Comparison of ENCODE assay signal across 8 cellular contexts in genomic region chr11:124673333-124674167, GRCh38. TPM values are rescaled to one million over a fixed set of nuclear protein-coding genes. Genes with fewer than 3 reads are reported as not detected.
DNase-seq lines count a peak whose midpoint lies in the region; ATAC-seq and TF ChIP-seq lines count a peak whose summit lies in the region.

Gene SIAE, minus strand, starts transcription at chr11:124673739. Its CDS starts 31 bp downstream, at chr11:124673708.
Gene SPA17, plus strand, starts transcription at chr11:124673904. Its CDS starts 1,361 bp downstream, at chr11:124675265.

- H3K4me1 ChIP-seq in vagina = peaks cover 21% of the 10 kb centered on the region

- H3K36me3 ChIP-seq in vagina = no peaks in the 10 kb centered on the region

- DNase-seq in NCI-H1930 (lab: John Stamatoyannopoulos, UW) (peak; percentile 80 to 85), T1000 (lab: John Stamatoyannopoulos, UW) (peak; percentile 76), astrocyte of the hippocampus (ENCODE audit: low read depth, low spot score) (peak; percentile 97), hepatic stellate cell (ENCODE audit: low spot score) (peak; percentile 95), putamen (ENCODE audit: low spot score) (peak; percentile 86), vagina (ENCODE audit: extremely low spot score in 2 of 2) (peak in 1 of 2 donors; percentile 97)

- no peak for TF ChIP-seq POLR2A in vagina (IDR thresholded peaks at IDR 0.05)

- intact Hi-C loops in vagina (cut with DNase I) = loop anchor here (2.0 to 5.0 kb wide), 3 partner anchors 74 to 164 kb away; no protein-coding TSS in a partner anchor

- no peak for TF ChIP-seq CTCF in vagina (IDR thresholded peaks at IDR 0.05)

- ATAC-seq in GM18499 (IDR thresholded peaks at IDR 0.05; ENCODE audit: insufficient read depth, unreplicated experiment) (peak; percentile 49), HG02870 (IDR thresholded peaks at IDR 0.05; ENCODE audit: unreplicated experiment) (peak; percentile 85)

- H3K9me3 ChIP-seq in vagina = no peaks in the 10 kb centered on the region

- H3K27ac ChIP-seq in vagina = peak within 1 kb of the TSS; percentile 81

- H3K27me3 ChIP-seq in vagina = no peaks in the 10 kb centered on the region

- H3K4me3 ChIP-seq in vagina = peak within 1 kb of the TSS; percentile 51 to 78

RNA-seq across cellular contexts. Expression of gene SIAE, which starts in this region (rescaled TPM):
- total RNA-seq in vagina = 10.6 TPM

RNA-seq across cellular contexts. Expression of gene SPA17, which starts in this region (rescaled TPM):
- 1.7 TPM for total RNA-seq in vagina
